ENCODE assay signal across 3 cellular contexts in genomic region chr9:28524309-28524708, GRCh38.
DNase-seq lines count a peak whose midpoint lies in the region; ATAC-seq, FAIRE-seq and TF ChIP-seq lines count a peak whose summit lies in the region.
"Not testable (repeated sequence)": the region's sequence is repeated elsewhere in the genome, so short reads cannot be mapped to it uniquely, and the experiment has no call there.

No MANE protein-coding gene starts in this region.

- not testable (repeated sequence) for H3K27ac ChIP-seq in kidney (ENCODE audit: low read depth in 2 of 2, low read length in 2 of 2)

- not testable (repeated sequence) for H3K27ac Mint-ChIP-seq in WTC11

- POLR2A ChIA-PET in WTC11 (lab: Charles Lee) = not testable (repeated sequence)

- ATAC-seq in WTC11, Right ventricle myocardium inferior: not testable (repeated sequence)

- not testable (repeated sequence) for FAIRE-seq in kidney (lab: Jason Lieb, UNC)

- not testable (repeated sequence) for H3K9ac ChIP-seq in kidney (ENCODE audit: low read length in 2 of 2)

- H3K9me3 ChIP-seq in kidney (ENCODE audit: control insufficient read depth in 1 of 2, low read length in 2 of 2) = not testable (repeated sequence)

- not testable (repeated sequence) for TF ChIP-seq CTCF in WTC11 (IDR thresholded peaks at IDR 0.05); kidney (IDR thresholded peaks at IDR 0.05; ENCODE audit: borderline replicate concordance, extremely low read depth, insufficient read depth)

- intact Hi-C loops in Right ventricle myocardium inferior (cut with DNase I); kidney (cut with DNase I): not testable (repeated sequence)

- CTCF ChIA-PET in WTC11 (lab: Charles Lee) = not testable (repeated sequence)

- H3K27me3 Mint-ChIP-seq in WTC11 (ENCODE audit: low read depth) = not testable (repeated sequence)

- DNase-seq in WTC11 (ENCODE audit: low spot score) = not testable (repeated sequence)
- peak; percentile 58 for DNase-seq in Right ventricle myocardium inferior (ENCODE audit: missing footprints)
- peak; percentile 21 for DNase-seq in kidney

- not testable (repeated sequence) for H3K4me3 ChIP-seq in kidney (ENCODE audit: low read length in 2 of 2)

- not testable (repeated sequence) for H3K9me3 Mint-ChIP-seq in WTC11

- H3K4me1 Mint-ChIP-seq in WTC11 = not testable (repeated sequence)

- H3K36me3 ChIP-seq in kidney (ENCODE audit: control insufficient read depth in 1 of 2, insufficient read depth in 2 of 2, low read length in 2 of 2) = not testable (repeated sequence)

- not testable (repeated sequence) for H3K4me1 ChIP-seq in kidney (ENCODE audit: control insufficient read depth in 1 of 2, insufficient read depth in 1 of 2, low read depth in 1 of 2, low read length in 2 of 2)

- H3K36me3 Mint-ChIP-seq in WTC11 = not testable (repeated sequence)

- H3K4me3 Mint-ChIP-seq in WTC11 = not testable (repeated sequence)

TF ChIP-seq in WTC11, 78 proteins besides CTCF, POLR2A, EP300 and RAD21:
- TF ChIP-seq ZNF121 (CRISPR knock-in tag; IDR thresholded peaks at IDR 0.05) = 0 out of 2 replicates have a peak, but pooled peaks have one; percentile 18
